ENCODE assay signal across 1 cellular context in the genomic region with DNA sequence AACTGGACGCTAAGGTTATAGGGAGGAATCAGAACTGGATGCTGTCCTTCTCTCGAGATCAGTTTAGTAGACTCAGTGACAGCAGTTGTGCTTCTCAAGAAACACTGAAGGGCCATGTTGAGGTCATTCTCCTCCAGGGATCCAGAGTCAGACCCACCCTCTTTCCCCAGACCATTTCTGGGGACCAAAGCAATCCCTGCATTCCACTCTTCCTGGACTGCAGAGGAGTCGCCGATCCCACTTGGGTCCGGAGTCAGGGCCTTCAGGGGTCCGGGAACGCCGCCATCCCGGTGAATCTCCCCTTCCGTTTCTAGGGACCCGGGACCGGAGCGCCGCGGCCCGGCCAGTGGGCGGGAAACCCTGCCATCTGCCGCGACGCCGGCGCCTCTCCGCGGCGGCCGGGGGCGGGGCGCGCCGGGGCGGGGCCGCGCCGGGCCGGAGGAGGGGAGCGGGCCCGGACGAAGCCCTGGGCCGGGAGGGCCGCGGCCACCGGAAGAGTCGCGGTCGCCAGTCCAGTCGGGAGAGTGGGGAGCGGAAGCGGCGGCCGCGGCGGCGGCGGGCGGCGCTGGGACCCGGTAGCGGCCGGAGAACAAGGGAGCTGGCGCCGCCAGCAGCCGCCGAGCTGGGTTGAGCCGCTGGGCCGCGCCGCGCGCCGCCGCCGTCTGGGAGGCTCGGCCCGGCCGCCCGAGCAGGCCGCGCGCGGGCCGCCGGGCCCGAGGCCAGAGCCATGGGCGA.
A peak's percentile ranks its signal among the peaks of the same experiment; 100 is the strongest.
TF ChIP-seq lines count a peak whose summit lies in the region.

A gene (plus strand): TSS at position 469 of the 735 bp plus-strand sequence. CDS start 259 bp downstream, at position 728.

TF ChIP-seq in HEK293, 187 proteins besides CTCF, POLR2A, EP300 and RAD21 (continued from another document and continues in another):
- TF ChIP-seq ZNF19 (tag by site-specific recombination; IDR thresholded peaks at IDR 0.05; ENCODE audit: low read depth): no peak
- TF ChIP-seq, protein P1, sequence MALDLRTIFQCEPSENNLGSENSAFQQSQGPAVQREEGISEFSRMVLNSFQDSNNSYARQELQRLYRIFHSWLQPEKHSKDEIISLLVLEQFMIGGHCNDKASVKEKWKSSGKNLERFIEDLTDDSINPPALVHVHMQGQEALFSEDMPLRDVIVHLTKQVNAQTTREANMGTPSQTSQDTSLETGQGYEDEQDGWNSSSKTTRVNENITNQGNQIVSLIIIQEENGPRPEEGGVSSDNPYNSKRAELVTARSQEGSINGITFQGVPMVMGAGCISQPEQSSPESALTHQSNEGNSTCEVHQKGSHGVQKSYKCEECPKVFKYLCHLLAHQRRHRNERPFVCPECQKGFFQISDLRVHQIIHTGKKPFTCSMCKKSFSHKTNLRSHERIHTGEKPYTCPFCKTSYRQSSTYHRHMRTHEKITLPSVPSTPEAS (tag by site-specific recombination; IDR thresholded peaks at IDR 0.05): no peak
- peak; percentile 63 for TF ChIP-seq ZXDB (tag by site-specific recombination; IDR thresholded peaks at IDR 0.05)
- TF ChIP-seq, protein P2, sequence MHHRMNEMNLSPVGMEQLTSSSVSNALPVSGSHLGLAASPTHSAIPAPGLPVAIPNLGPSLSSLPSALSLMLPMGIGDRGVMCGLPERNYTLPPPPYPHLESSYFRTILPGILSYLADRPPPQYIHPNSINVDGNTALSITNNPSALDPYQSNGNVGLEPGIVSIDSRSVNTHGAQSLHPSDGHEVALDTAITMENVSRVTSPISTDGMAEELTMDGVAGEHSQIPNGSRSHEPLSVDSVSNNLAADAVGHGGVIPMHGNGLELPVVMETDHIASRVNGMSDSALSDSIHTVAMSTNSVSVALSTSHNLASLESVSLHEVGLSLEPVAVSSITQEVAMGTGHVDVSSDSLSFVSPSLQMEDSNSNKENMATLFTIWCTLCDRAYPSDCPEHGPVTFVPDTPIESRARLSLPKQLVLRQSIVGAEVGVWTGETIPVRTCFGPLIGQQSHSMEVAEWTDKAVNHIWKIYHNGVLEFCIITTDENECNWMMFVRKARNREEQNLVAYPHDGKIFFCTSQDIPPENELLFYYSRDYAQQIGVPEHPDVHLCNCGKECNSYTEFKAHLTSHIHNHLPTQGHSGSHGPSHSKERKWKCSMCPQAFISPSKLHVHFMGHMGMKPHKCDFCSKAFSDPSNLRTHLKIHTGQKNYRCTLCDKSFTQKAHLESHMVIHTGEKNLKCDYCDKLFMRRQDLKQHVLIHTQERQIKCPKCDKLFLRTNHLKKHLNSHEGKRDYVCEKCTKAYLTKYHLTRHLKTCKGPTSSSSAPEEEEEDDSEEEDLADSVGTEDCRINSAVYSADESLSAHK (tag by site-specific recombination; IDR thresholded peaks at IDR 0.05): peak; percentile 97
- TF ChIP-seq SCRT2 (tag by site-specific recombination; IDR thresholded peaks at IDR 0.05): no peak
- no peak for TF ChIP-seq ZNF558 (tag by site-specific recombination; IDR thresholded peaks at IDR 0.05)
- TF ChIP-seq ZFHX2 (tag by site-specific recombination; conservative IDR thresholded peaks at IDR 0.05): peak; percentile 15; the same call in 1 of the 2 replicates
- 0 out of 2 replicates have a peak, but pooled peaks have one; percentile 31 for TF ChIP-seq ZNF121 (tag by site-specific recombination; IDR thresholded peaks at IDR 0.05)
- no peak for TF ChIP-seq ZNF670 (tag by site-specific recombination; IDR thresholded peaks at IDR 0.05; ENCODE audit: low read depth)
- TF ChIP-seq, protein P3, sequence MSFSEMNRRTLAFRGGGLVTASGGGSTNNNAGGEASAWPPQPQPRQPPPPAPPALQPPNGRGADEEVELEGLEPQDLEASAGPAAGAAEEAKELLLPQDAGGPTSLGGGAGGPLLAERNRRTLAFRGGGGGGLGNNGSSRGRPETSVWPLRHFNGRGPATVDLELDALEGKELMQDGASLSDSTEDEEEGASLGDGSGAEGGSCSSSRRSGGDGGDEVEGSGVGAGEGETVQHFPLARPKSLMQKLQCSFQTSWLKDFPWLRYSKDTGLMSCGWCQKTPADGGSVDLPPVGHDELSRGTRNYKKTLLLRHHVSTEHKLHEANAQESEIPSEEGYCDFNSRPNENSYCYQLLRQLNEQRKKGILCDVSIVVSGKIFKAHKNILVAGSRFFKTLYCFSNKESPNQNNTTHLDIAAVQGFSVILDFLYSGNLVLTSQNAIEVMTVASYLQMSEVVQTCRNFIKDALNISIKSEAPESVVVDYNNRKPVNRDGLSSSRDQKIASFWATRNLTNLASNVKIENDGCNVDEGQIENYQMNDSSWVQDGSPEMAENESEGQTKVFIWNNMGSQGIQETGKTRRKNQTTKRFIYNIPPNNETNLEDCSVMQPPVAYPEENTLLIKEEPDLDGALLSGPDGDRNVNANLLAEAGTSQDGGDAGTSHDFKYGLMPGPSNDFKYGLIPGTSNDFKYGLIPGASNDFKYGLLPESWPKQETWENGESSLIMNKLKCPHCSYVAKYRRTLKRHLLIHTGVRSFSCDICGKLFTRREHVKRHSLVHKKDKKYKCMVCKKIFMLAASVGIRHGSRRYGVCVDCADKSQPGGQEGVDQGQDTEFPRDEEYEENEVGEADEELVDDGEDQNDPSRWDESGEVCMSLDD (tag by site-specific recombination; IDR thresholded peaks at IDR 0.05): no peak
- TF ChIP-seq ZNF792 (tag by site-specific recombination; IDR thresholded peaks at IDR 0.05): no peak
- TF ChIP-seq, protein P4, sequence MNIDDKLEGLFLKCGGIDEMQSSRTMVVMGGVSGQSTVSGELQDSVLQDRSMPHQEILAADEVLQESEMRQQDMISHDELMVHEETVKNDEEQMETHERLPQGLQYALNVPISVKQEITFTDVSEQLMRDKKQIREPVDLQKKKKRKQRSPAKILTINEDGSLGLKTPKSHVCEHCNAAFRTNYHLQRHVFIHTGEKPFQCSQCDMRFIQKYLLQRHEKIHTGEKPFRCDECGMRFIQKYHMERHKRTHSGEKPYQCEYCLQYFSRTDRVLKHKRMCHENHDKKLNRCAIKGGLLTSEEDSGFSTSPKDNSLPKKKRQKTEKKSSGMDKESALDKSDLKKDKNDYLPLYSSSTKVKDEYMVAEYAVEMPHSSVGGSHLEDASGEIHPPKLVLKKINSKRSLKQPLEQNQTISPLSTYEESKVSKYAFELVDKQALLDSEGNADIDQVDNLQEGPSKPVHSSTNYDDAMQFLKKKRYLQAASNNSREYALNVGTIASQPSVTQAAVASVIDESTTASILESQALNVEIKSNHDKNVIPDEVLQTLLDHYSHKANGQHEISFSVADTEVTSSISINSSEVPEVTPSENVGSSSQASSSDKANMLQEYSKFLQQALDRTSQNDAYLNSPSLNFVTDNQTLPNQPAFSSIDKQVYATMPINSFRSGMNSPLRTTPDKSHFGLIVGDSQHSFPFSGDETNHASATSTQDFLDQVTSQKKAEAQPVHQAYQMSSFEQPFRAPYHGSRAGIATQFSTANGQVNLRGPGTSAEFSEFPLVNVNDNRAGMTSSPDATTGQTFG (tag by site-specific recombination; IDR thresholded peaks at IDR 0.05; ENCODE audit: borderline replicate concordance): no peak
- no peak for TF ChIP-seq ZNF416 (tag by site-specific recombination; IDR thresholded peaks at IDR 0.05)
- TF ChIP-seq, protein P5, sequence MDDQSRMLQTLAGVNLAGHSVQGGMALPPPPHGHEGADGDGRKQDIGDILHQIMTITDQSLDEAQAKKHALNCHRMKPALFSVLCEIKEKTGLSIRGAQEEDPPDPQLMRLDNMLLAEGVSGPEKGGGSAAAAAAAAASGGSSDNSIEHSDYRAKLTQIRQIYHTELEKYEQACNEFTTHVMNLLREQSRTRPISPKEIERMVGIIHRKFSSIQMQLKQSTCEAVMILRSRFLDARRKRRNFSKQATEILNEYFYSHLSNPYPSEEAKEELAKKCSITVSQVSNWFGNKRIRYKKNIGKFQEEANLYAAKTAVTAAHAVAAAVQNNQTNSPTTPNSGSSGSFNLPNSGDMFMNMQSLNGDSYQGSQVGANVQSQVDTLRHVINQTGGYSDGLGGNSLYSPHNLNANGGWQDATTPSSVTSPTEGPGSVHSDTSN (CRISPR knock-in tag; IDR thresholded peaks at IDR 0.05): no peak
- TF ChIP-seq ZNF701 (tag by site-specific recombination; IDR thresholded peaks at IDR 0.05): no peak
- no peak for TF ChIP-seq KLF1 (tag by site-specific recombination; IDR thresholded peaks at IDR 0.05)
- peak; percentile 49 for TF ChIP-seq SP7 (tag by site-specific recombination; IDR thresholded peaks at IDR 0.05)
- no peak for TF ChIP-seq KLF16 (tag by site-specific recombination; IDR thresholded peaks at IDR 0.05)
- peak; percentile 38; the same call in 1 of the 2 replicates for TF ChIP-seq ZNF76 (tag by site-specific recombination; IDR thresholded peaks at IDR 0.05; ENCODE audit: borderline replicate concordance, low read depth)
- no peak for TF ChIP-seq ZNF600 (tag by site-specific recombination; IDR thresholded peaks at IDR 0.05)
- TF ChIP-seq ZNF366 (tag by site-specific recombination; conservative IDR thresholded peaks at IDR 0.05): no peak
- TF ChIP-seq, protein P6, sequence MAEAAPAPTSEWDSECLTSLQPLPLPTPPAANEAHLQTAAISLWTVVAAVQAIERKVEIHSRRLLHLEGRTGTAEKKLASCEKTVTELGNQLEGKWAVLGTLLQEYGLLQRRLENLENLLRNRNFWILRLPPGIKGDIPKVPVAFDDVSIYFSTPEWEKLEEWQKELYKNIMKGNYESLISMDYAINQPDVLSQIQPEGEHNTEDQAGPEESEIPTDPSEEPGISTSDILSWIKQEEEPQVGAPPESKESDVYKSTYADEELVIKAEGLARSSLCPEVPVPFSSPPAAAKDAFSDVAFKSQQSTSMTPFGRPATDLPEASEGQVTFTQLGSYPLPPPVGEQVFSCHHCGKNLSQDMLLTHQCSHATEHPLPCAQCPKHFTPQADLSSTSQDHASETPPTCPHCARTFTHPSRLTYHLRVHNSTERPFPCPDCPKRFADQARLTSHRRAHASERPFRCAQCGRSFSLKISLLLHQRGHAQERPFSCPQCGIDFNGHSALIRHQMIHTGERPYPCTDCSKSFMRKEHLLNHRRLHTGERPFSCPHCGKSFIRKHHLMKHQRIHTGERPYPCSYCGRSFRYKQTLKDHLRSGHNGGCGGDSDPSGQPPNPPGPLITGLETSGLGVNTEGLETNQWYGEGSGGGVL (tag by site-specific recombination; IDR thresholded peaks at IDR 0.05): no peak
- TF ChIP-seq ZNF433 (tag by site-specific recombination; IDR thresholded peaks at IDR 0.05; ENCODE audit: low read depth): no peak
- TF ChIP-seq MYNN (tag by site-specific recombination; IDR thresholded peaks at IDR 0.05; ENCODE audit: borderline replicate concordance): no peak
- TF ChIP-seq ZNF677 (tag by site-specific recombination; IDR thresholded peaks at IDR 0.05): no peak
- peak; percentile 62 for TF ChIP-seq KLF9 (tag by site-specific recombination; IDR thresholded peaks at IDR 0.05; ENCODE audit: low read depth)
- TF ChIP-seq ZNF548 (tag by site-specific recombination; IDR thresholded peaks at IDR 0.05): no peak
- TF ChIP-seq, protein P7, sequence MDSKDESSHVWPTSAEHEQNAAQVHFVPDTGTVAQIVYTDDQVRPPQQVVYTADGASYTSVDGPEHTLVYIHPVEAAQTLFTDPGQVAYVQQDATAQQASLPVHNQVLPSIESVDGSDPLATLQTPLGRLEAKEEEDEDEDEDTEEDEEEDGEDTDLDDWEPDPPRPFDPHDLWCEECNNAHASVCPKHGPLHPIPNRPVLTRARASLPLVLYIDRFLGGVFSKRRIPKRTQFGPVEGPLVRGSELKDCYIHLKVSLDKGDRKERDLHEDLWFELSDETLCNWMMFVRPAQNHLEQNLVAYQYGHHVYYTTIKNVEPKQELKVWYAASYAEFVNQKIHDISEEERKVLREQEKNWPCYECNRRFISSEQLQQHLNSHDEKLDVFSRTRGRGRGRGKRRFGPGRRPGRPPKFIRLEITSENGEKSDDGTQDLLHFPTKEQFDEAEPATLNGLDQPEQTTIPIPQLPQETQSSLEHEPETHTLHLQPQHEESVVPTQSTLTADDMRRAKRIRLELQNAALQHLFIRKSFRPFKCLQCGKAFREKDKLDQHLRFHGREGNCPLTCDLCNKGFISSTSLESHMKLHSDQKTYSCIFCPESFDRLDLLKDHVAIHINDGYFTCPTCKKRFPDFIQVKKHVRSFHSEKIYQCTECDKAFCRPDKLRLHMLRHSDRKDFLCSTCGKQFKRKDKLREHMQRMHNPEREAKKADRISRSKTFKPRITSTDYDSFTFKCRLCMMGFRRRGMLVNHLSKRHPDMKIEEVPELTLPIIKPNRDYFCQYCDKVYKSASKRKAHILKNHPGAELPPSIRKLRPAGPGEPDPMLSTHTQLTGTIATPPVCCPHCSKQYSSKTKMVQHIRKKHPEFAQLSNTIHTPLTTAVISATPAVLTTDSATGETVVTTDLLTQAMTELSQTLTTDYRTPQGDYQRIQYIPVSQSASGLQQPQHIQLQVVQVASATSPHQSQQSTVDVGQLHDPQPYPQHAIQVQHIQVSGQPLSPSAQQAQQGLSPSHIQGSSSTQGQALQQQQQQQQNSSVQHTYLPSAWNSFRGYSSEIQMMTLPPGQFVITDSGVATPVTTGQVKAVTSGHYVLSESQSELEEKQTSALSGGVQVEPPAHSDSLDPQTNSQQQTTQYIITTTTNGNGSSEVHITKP (tag by site-specific recombination; IDR thresholded peaks at IDR 0.05): peak; percentile 40
- no peak for TF ChIP-seq OVOL3 (tag by site-specific recombination; IDR thresholded peaks at IDR 0.05)
- TF ChIP-seq ZBTB48 (tag by site-specific recombination; IDR thresholded peaks at IDR 0.05): peak; percentile 90
- TF ChIP-seq, protein P8, sequence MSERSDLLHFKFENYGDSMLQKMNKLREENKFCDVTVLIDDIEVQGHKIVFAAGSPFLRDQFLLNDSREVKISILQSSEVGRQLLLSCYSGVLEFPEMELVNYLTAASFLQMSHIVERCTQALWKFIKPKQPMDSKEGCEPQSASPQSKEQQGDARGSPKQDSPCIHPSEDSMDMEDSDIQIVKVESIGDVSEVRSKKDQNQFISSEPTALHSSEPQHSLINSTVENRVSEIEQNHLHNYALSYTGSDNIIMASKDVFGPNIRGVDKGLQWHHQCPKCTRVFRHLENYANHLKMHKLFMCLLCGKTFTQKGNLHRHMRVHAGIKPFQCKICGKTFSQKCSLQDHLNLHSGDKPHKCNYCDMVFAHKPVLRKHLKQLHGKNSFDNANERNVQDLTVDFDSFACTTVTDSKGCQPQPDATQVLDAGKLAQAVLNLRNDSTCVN (tag by site-specific recombination; optimal IDR thresholded peaks at IDR 0.05): peak; percentile 22
- no peak for TF ChIP-seq ZNF266 (tag by site-specific recombination; IDR thresholded peaks at IDR 0.05; ENCODE audit: low read depth)
- TF ChIP-seq KLF7 (tag by site-specific recombination; IDR thresholded peaks at IDR 0.05; ENCODE audit: borderline replicate concordance): peak; percentile 27; the same call in 1 of the 2 replicates
- TF ChIP-seq TCF7L2 (IDR thresholded peaks at IDR 0.05; ENCODE audit: borderline replicate concordance, low read depth, low read length): no peak
- no peak for TF ChIP-seq ZNF169 (tag by site-specific recombination; IDR thresholded peaks at IDR 0.05)
- TF ChIP-seq ZNF544 (tag by site-specific recombination; IDR thresholded peaks at IDR 0.05): no peak
- TF ChIP-seq ZNF843 (tag by site-specific recombination; IDR thresholded peaks at IDR 0.05): no peak
- no peak for TF ChIP-seq ZFP41 (tag by site-specific recombination; IDR thresholded peaks at IDR 0.05; ENCODE audit: borderline replicate concordance)
- no peak for TF ChIP-seq ZBTB21 (tag by site-specific recombination; IDR thresholded peaks at IDR 0.05)
- TF ChIP-seq BCL11A (tag by site-specific recombination; IDR thresholded peaks at IDR 0.05; ENCODE audit: low read depth): no peak
- no peak for TF ChIP-seq ZNF175 (tag by site-specific recombination; IDR thresholded peaks at IDR 0.05)
- peak; percentile 42 for TF ChIP-seq SP3 (tag by site-specific recombination; IDR thresholded peaks at IDR 0.05)
- TF ChIP-seq IKZF3 (tag by site-specific recombination; IDR thresholded peaks at IDR 0.05): peak; percentile 76
- no peak for TF ChIP-seq ZNF514 (tag by site-specific recombination; IDR thresholded peaks at IDR 0.05)
